In genomic region chr11:92388380-92388779, GRCh38 we compare ENCODE assay signal across 20 cellular contexts.
DNase-seq lines count a peak whose midpoint lies in the region; ATAC-seq and TF ChIP-seq lines count a peak whose summit lies in the region.
"Had no signal": no experiment of that assay in that cellular context is flagged by ENCODE, and none has a peak within 500 bp of the region (broad histone marks: within the 10 kb centered on the region; RNA-seq: fewer than 3 reads in every experiment).

No MANE protein-coding gene starts in this region.

- H3K27ac Mint-ChIP-seq in endothelial cell (ENCODE audit: unreplicated experiment) (no peak overlapping the region), progenitor cell of endocrine pancreas (no peak overlapping the region)
- H3K27ac Mint-ChIP-seq in naive thymus-derived CD4-positive, alpha-beta T cell, result no peak overlapping the region
- H3K27ac Mint-ChIP-seq: GM23338 had no signal

- H3K27ac ChIP-seq in OCI-LY3 (ENCODE audit: low read length), result no peak overlapping the region
- H3K27ac ChIP-seq in naive thymus-derived CD4-positive, alpha-beta T cell (ENCODE audit: low read depth, low read length), result no peak overlapping the region
- H3K27ac ChIP-seq: left ventricle myocardium inferior, pancreas, suprapubic skin, VCaP had no signal

- POLR2A ChIA-PET in naive thymus-derived CD4-positive, alpha-beta T cell (lab: Charles Lee), result no interaction called here

- no peak overlapping the region for H3K4me3 Mint-ChIP-seq in endothelial cell (ENCODE audit: unreplicated experiment)
- no peak overlapping the region for H3K4me3 Mint-ChIP-seq in progenitor cell of endocrine pancreas (ENCODE audit: low read depth)
- H3K4me3 Mint-ChIP-seq in naive thymus-derived CD4-positive, alpha-beta T cell, result no peak overlapping the region
- H3K4me3 Mint-ChIP-seq: GM23338 had no signal

- no peaks in the 10 kb centered on the region for H3K27me3 ChIP-seq in OCI-LY3 (ENCODE audit: low read depth, low read length)
- no peaks in the 10 kb centered on the region for H3K27me3 ChIP-seq in naive thymus-derived CD4-positive, alpha-beta T cell (ENCODE audit: control insufficient read depth in 2 of 2, insufficient read depth in 2 of 2, low read length in 2 of 2)
- H3K27me3 ChIP-seq: pancreas had no signal

- intact Hi-C loops in naive thymus-derived CD4-positive, alpha-beta T cell (cut with micrococcal nuclease), result no loop called here

- H4K20me1 ChIP-seq in OCI-LY3 (ENCODE audit: insufficient read depth, low read length), result no peaks in the 10 kb centered on the region

- no peaks in the 10 kb centered on the region for H3K36me3 Mint-ChIP-seq in endothelial cell (ENCODE audit: low read depth, unreplicated experiment)
- no peaks in the 10 kb centered on the region for H3K36me3 Mint-ChIP-seq in progenitor cell of endocrine pancreas (ENCODE audit: insufficient read depth)
- H3K36me3 Mint-ChIP-seq in naive thymus-derived CD4-positive, alpha-beta T cell, result peaks cover 0 to 3% (median 0%) of the 10 kb centered on the region in 5 donors

- ATAC-seq in naive thymus-derived CD4-positive, alpha-beta T cell, result no peak
- ATAC-seq in GM19035 (IDR thresholded peaks at IDR 0.05; ENCODE audit: unreplicated experiment), result no peak
- ATAC-seq: GM23338, HepG2 had no signal

- H3K4me2 ChIP-seq in OCI-LY3 (ENCODE audit: low read length), result no peak overlapping the region
- H3K4me2 ChIP-seq: GM23338 had no signal

- no peaks in the 10 kb centered on the region for H3K79me2 ChIP-seq in OCI-LY3 (ENCODE audit: low read length)

- no peaks in the 10 kb centered on the region for H3K36me3 ChIP-seq in OCI-LY3 (replicated peaks; ENCODE audit: low read depth, low read length)
- H3K36me3 ChIP-seq in naive thymus-derived CD4-positive, alpha-beta T cell (ENCODE audit: control insufficient read depth in 2 of 3, insufficient read depth in 3 of 3, low read length in 3 of 3), result no peaks in the 10 kb centered on the region
- H3K36me3 ChIP-seq: left ventricle myocardium inferior, pancreas, suprapubic skin had no signal

- no peaks in the 10 kb centered on the region for H3K9me3 ChIP-seq in OCI-LY3 (ENCODE audit: insufficient read depth, low read length)
- no peaks in the 10 kb centered on the region for H3K9me3 ChIP-seq in naive thymus-derived CD4-positive, alpha-beta T cell (ENCODE audit: control insufficient read depth in 2 of 3, low read length in 3 of 3)
- H3K9me3 ChIP-seq: left ventricle myocardium inferior, pancreas, suprapubic skin had no signal

- DNase-seq in ELR (ENCODE audit: low read depth), result peak; percentile 1
- DNase-seq in endothelial cell (ENCODE audit: low spot score), result no peak
- DNase-seq in progenitor cell of endocrine pancreas (ENCODE audit: low spot score, unreplicated experiment), result no peak
- DNase-seq in A172 (ENCODE audit: low spot score), result no peak
- DNase-seq in NCI-H1092 (lab: John Stamatoyannopoulos, UW), result no peak
- no peak for DNase-seq in naive thymus-derived CD4-positive, alpha-beta T cell
- DNase-seq: activated CD4-positive, alpha-beta T cell treated with anti-CD3 and anti-CD28 coated beads, Interleukin-2, amount 50 U/mL, for 4 hours; C1 segment of cervical spinal cord; left ventricle myocardium inferior; NCI-H187 treated with DMSO at 0.1 percent for 48 hours; NCI-H226; pancreas; stimulated activated CD4-positive, alpha-beta T cell treated with anti-CD3 and anti-CD28 coated beads, Interleukin-2, amount 100 ng/mL, for 48 hours; T-helper 1 cell had no signal

- peaks cover 16% of the 10 kb centered on the region for H3K4me1 ChIP-seq in OCI-LY3 (ENCODE audit: low read length)
- no peaks in the 10 kb centered on the region for H3K4me1 ChIP-seq in naive thymus-derived CD4-positive, alpha-beta T cell (ENCODE audit: control insufficient read depth in 2 of 2, insufficient read depth in 2 of 2, low read length in 2 of 2)
- H3K4me1 ChIP-seq: left ventricle myocardium inferior, pancreas had no signal

- CTCF ChIA-PET in naive thymus-derived CD4-positive, alpha-beta T cell (lab: Charles Lee), result no interaction called here

- no peak overlapping the region for H3K9ac ChIP-seq in OCI-LY3 (ENCODE audit: low read length)

- no peaks in the 10 kb centered on the region for H3K9me3 Mint-ChIP-seq in endothelial cell (ENCODE audit: unreplicated experiment)
- H3K9me3 Mint-ChIP-seq in progenitor cell of endocrine pancreas (ENCODE audit: low read depth), result no peaks in the 10 kb centered on the region
- peaks cover 0 to 9% (median 0%) of the 10 kb centered on the region in 11 donors for H3K9me3 Mint-ChIP-seq in naive thymus-derived CD4-positive, alpha-beta T cell
- H3K9me3 Mint-ChIP-seq: GM23338 had no signal

- TF ChIP-seq CTCF in OCI-LY3 (IDR thresholded peaks at IDR 0.05; ENCODE audit: low read depth, low read length), result peak; percentile 8; the same call in 1 of the 2 replicates
- TF ChIP-seq CTCF in endothelial cell (IDR thresholded peaks at IDR 0.05; ENCODE audit: unreplicated experiment), result peak; percentile 69
- TF ChIP-seq CTCF in progenitor cell of endocrine pancreas (IDR thresholded peaks at IDR 0.05; ENCODE audit: unreplicated experiment), result peak; percentile 53

- H3K4me3 ChIP-seq in OCI-LY3 (ENCODE audit: low read length), result no peak overlapping the region
- H3K4me3 ChIP-seq in naive thymus-derived CD4-positive, alpha-beta T cell (ENCODE audit: low read length), result no peak overlapping the region
- H3K4me3 ChIP-seq: GM23338, left ventricle myocardium inferior, pancreas, suprapubic skin had no signal

- H3K27me3 Mint-ChIP-seq in endothelial cell (ENCODE audit: unreplicated experiment) (peaks cover 2% of the 10 kb centered on the region), progenitor cell of endocrine pancreas (no peaks in the 10 kb centered on the region)
- H3K27me3 Mint-ChIP-seq in naive thymus-derived CD4-positive, alpha-beta T cell, result no peaks in the 10 kb centered on the region

- H3K4me1 Mint-ChIP-seq in endothelial cell (ENCODE audit: unreplicated experiment) (no peaks in the 10 kb centered on the region), progenitor cell of endocrine pancreas (ENCODE audit: low read depth) (peaks cover 24% of the 10 kb centered on the region)
- no peaks in the 10 kb centered on the region for H3K4me1 Mint-ChIP-seq in naive thymus-derived CD4-positive, alpha-beta T cell

- H2AFZ ChIP-seq in OCI-LY3 (ENCODE audit: low read depth, low read length), result no peak overlapping the region
- H2AFZ ChIP-seq: GM23338 had no signal

Comparison
In these comparisons a context has a peak if more than half of its experiments do, and no peak if none do; other contexts are left out.
1. CTCF ChIP-seq: peak in every context shown above with its lines; median percentile 69 in endothelial cell; 53 in progenitor cell of endocrine pancreas; 8 in OCI-LY3.